Comparison of ENCODE assay signal across 1 cellular context in genomic region chr22:36087784-36088183, GRCh38.
TF ChIP-seq lines count a peak whose summit lies in the region.

No MANE protein-coding gene starts in this region.

TF ChIP-seq in H1, 55 proteins besides CTCF, POLR2A, EP300 and RAD21:
- TF ChIP-seq CBX5 (IDR thresholded peaks at IDR 0.05; ENCODE audit: low read depth, low read length), result no peak
- peak; percentile 44; the same call in 1 of the 2 replicates for TF ChIP-seq KDM1A (IDR thresholded peaks at IDR 0.05; ENCODE audit: borderline replicate concordance, low read length)
